1 cellular context compared by ENCODE assay signal in the genomic region with DNA sequence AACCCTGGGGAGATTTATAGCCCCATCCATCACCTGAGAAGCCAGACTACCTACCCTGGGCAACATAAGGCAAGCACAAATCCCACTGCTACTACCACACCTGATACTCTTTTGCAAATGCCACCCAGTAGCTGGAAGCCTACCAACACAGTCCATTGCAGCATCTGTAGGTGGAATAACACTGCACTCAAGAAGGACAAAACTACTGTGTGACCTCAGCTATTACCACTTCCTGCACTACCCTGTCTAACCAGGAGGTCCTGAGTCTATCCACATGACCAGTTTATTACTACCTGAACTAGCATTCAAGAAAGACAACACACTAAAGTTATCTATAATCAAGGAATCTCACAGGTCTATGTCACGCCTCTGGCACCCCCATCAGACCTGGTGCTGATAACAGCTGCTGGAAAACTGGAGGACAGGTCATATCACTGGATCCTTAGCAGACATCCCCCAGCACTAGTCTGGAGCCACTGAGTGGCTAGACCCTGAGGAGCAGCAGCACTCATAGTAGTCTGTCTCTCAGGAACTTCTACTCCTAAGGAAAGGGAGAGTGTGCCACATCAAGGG.
TF ChIP-seq lines count a peak whose summit lies in the region.

No MANE protein-coding gene starts in this region.

TF ChIP-seq in WTC11, 78 proteins besides CTCF, POLR2A, EP300 and RAD21 (continued from another document):
- TF ChIP-seq, protein P1, sequence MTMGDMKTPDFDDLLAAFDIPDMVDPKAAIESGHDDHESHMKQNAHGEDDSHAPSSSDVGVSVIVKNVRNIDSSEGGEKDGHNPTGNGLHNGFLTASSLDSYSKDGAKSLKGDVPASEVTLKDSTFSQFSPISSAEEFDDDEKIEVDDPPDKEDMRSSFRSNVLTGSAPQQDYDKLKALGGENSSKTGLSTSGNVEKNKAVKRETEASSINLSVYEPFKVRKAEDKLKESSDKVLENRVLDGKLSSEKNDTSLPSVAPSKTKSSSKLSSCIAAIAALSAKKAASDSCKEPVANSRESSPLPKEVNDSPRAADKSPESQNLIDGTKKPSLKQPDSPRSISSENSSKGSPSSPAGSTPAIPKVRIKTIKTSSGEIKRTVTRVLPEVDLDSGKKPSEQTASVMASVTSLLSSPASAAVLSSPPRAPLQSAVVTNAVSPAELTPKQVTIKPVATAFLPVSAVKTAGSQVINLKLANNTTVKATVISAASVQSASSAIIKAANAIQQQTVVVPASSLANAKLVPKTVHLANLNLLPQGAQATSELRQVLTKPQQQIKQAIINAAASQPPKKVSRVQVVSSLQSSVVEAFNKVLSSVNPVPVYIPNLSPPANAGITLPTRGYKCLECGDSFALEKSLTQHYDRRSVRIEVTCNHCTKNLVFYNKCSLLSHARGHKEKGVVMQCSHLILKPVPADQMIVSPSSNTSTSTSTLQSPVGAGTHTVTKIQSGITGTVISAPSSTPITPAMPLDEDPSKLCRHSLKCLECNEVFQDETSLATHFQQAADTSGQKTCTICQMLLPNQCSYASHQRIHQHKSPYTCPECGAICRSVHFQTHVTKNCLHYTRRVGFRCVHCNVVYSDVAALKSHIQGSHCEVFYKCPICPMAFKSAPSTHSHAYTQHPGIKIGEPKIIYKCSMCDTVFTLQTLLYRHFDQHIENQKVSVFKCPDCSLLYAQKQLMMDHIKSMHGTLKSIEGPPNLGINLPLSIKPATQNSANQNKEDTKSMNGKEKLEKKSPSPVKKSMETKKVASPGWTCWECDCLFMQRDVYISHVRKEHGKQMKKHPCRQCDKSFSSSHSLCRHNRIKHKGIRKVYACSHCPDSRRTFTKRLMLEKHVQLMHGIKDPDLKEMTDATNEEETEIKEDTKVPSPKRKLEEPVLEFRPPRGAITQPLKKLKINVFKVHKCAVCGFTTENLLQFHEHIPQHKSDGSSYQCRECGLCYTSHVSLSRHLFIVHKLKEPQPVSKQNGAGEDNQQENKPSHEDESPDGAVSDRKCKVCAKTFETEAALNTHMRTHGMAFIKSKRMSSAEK (CRISPR knock-in tag; IDR thresholded peaks at IDR 0.05; ENCODE audit: borderline replicate concordance): no peak
